ENCODE assay signal across 16 cellular contexts in the genomic region with DNA sequence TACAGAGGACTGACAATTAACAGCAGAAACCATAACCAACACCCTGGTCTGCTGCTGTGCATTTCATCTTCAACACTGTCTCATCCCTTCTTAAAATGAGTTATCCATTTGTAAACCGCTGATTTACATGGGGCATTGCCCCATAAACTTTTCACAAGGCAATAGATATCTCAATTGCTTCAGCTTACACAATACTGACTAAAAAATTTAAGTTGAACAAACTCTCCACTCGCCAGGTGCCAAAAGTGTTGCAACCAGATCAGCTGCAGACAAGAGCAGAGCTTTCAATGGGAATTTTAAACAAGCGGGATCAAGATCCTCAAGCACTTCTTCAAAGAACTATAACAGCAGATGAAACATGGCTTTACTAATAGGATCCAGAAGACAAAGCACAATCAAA.
DNase-seq lines count a peak whose midpoint lies in the region; ATAC-seq and TF ChIP-seq lines count a peak whose summit lies in the region.
"Had no signal": no experiment of that assay in that cellular context is flagged by ENCODE, and none has a peak within 500 bp of the region (broad histone marks: within the 10 kb centered on the region; RNA-seq: fewer than 3 reads in every experiment).

No MANE protein-coding gene starts in this region.

- H3K27me3 Mint-ChIP-seq in MCF 10A (ENCODE audit: insufficient read depth, unreplicated experiment), result no peaks in the 10 kb centered on the region

- H3K9me3 Mint-ChIP-seq in MCF 10A (ENCODE audit: unreplicated experiment), result peaks cover 15% of the 10 kb centered on the region

- BruUV-seq in MCF 10A (replicated peaks; lab: Mats Ljungman, UMichigan), result no TSS peak

- H3K9me3 ChIP-seq in breast epithelium (no peaks in the 10 kb centered on the region), left lung (no peaks in the 10 kb centered on the region), uterus (no peaks in the 10 kb centered on the region)

- no peak overlapping the region for H3K4me3 ChIP-seq in breast epithelium
- no peak overlapping the region for H3K4me3 ChIP-seq in left lung
- no peak overlapping the region for H3K4me3 ChIP-seq in uterus

- CTCF ChIA-PET in MCF 10A (lab: Yijun Ruan, JAX), result interaction anchor here (0.5 to 4.4 kb wide), 6 partner anchors 13 to 504 kb away, joined by 3 to 41 read pairs (median 3); no protein-coding TSS in a partner anchor

- TF ChIP-seq POLR2A in breast epithelium (IDR thresholded peaks at IDR 0.05) (no peak), uterus (IDR thresholded peaks at IDR 0.05) (no peak)

- ATAC-seq in left lung (peak; percentile 21), Right ventricle myocardium inferior (no peak)

- no peak for TF ChIP-seq CTCF in MCF 10A (IDR thresholded peaks at IDR 0.05; ENCODE audit: unreplicated experiment)
- TF ChIP-seq CTCF in breast epithelium (IDR thresholded peaks at IDR 0.05), result no peak
- no peak for TF ChIP-seq CTCF in left lung (IDR thresholded peaks at IDR 0.05)
- TF ChIP-seq CTCF in uterus (IDR thresholded peaks at IDR 0.05), result no peak

- no peak overlapping the region for H3K4me3 Mint-ChIP-seq in MCF 10A (ENCODE audit: unreplicated experiment)

- H3K4me1 ChIP-seq in breast epithelium, result no peaks in the 10 kb centered on the region
- no peaks in the 10 kb centered on the region for H3K4me1 ChIP-seq in left lung
- no peaks in the 10 kb centered on the region for H3K4me1 ChIP-seq in uterus

- no peak overlapping the region for H3K27ac Mint-ChIP-seq in MCF 10A (ENCODE audit: low read depth, unreplicated experiment)

- peaks cover 8% of the 10 kb centered on the region for H3K4me1 Mint-ChIP-seq in MCF 10A (ENCODE audit: insufficient read depth, unreplicated experiment)

- H3K27ac ChIP-seq in breast epithelium (no peak overlapping the region), left lung (no peak overlapping the region), uterus (no peak overlapping the region)

- H3K36me3 Mint-ChIP-seq in MCF 10A (ENCODE audit: insufficient read depth, unreplicated experiment), result peaks cover 5% of the 10 kb centered on the region

- no peaks in the 10 kb centered on the region for H3K36me3 ChIP-seq in breast epithelium
- H3K36me3 ChIP-seq in left lung, result no peaks in the 10 kb centered on the region
- H3K36me3 ChIP-seq in uterus, result no peaks in the 10 kb centered on the region

- intact Hi-C loops in MCF 10A (cut with micrococcal nuclease) (loop anchor here (10.0 kb wide), 1 partner anchor 341 kb away; no protein-coding TSS in a partner anchor), breast epithelium (cut with DNase I; ENCODE audit: low total_unique reads) (no loop called here), left lung (cut with DNase I) (no loop called here), uterus (cut with DNase I; ENCODE audit: low total_unique reads) (no loop called here), Right ventricle myocardium inferior (cut with DNase I) (loop anchor here (5.0 kb wide), 1 partner anchor 317 kb away; no protein-coding TSS in a partner anchor)

- DNase-seq in MCF 10A (ENCODE audit: unreplicated experiment) (peak; percentile 16), breast epithelium (ENCODE audit: low spot score in 2 of 2) (no peak), fibroblast of peridontal ligament (ENCODE audit: extremely low read depth) (peak; percentile 49), left lung (no peak), uterus (peak; percentile 20 to 41), NAMALWA (ENCODE audit: low spot score) (no peak), COLO829 (ENCODE audit: low spot score) (no peak), Right ventricle myocardium inferior (ENCODE audit: missing footprints) (no peak)
- DNase-seq: AML-193, Calu3, DMS79, NCI-H1092 treated with DMSO at 0.1 percent for 48 hours, NCI-H1694 treated with DMSO at 0.1 percent for 48 hours, NCI-H2171 treated with DMSO at 0.1 percent for 48 hours, NCI-H510A, NCI-H82 had no signal

- no peaks in the 10 kb centered on the region for H3K27me3 ChIP-seq in breast epithelium
- no peaks in the 10 kb centered on the region for H3K27me3 ChIP-seq in left lung
- H3K27me3 ChIP-seq in uterus, result no peaks in the 10 kb centered on the region

- POLR2A ChIA-PET in MCF 10A (lab: Yijun Ruan, JAX), result interaction anchor here (0.6 to 1.6 kb wide), 2 partner anchors 11 to 43 kb away, joined by 3 to 7 read pairs; no protein-coding TSS in a partner anchor

Comparison
In these comparisons a context has a peak if more than half of its experiments do, and no peak if none do; other contexts are left out.
1. DNase-seq: peak in MCF 10A (single experiment), fibroblast of peridontal ligament (single experiment) and uterus (2 of 2); none in breast epithelium (0 of 2), left lung (0 of 2), NAMALWA (single experiment), COLO829 (single experiment) and Right ventricle myocardium inferior (single experiment).
2. intact Hi-C loops: an anchor here in MCF 10A (10.0 kb wide) and Right ventricle myocardium inferior (5.0 kb wide); none called in breast epithelium, left lung and uterus.